In the genomic region with DNA sequence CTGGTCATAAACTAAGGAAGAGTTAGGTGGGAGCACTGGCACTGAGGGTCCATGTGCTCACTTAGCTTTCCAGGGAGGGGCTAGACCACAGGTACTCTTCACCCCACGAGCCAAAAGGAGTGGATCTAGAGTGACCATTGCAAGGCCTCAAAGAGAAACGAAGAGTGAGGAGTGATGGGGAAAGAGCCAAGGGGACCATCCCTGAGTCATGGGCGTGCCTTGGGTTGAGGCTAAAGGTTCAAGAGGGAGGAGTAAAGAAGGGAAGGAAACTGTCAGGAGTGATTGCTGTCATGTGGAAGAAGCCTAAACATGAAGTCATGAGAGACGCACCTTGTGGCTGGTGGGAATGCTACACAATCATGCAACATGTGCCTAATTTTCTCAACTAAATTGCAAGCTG, we compare ENCODE assay signal across 21 cellular contexts.
DNase-seq lines count a peak whose midpoint lies in the region; ATAC-seq and TF ChIP-seq lines count a peak whose summit lies in the region.
"Had no signal": no experiment of that assay in that cellular context is flagged by ENCODE, and none has a peak within 500 bp of the region (broad histone marks: within the 10 kb centered on the region; RNA-seq: fewer than 3 reads in every experiment).

No MANE protein-coding gene starts in this region.

- H3K4me1 Mint-ChIP-seq in mesothelial cell of epicardium = no peaks in the 10 kb centered on the region
- H3K4me1 Mint-ChIP-seq: CD4-positive, CD25-positive, alpha-beta regulatory T cell had no signal

- no peaks in the 10 kb centered on the region for H3K36me3 Mint-ChIP-seq in mesothelial cell of epicardium
- H3K36me3 Mint-ChIP-seq: CD4-positive, CD25-positive, alpha-beta regulatory T cell; CD8-positive, alpha-beta T cell had no signal

- TF ChIP-seq POLR2A in gastrocnemius medialis (IDR thresholded peaks at IDR 0.05) = no peak

- ATAC-seq in right cardiac atrium = no peak
- ATAC-seq in mucosa of descending colon = peak; percentile 54
- peak in 1 of 2 donors; percentile 11 for ATAC-seq in gastrocnemius medialis
- ATAC-seq: CD8-positive, alpha-beta T cell; GM12878 had no signal

- no peak overlapping the region for H3K27ac Mint-ChIP-seq in mesothelial cell of epicardium
- H3K27ac Mint-ChIP-seq: B cell; CD8-positive, alpha-beta T cell had no signal

- H3K27ac ChIP-seq in left ventricle myocardium inferior (replicated peaks) (peak overlapping the region; percentile 46), right cardiac atrium (ENCODE audit: low read length) (no peak overlapping the region), gastrocnemius medialis (peak overlapping the region in 3 of 4 donors; percentile 38 to 71 (median 54)), RWPE1 (no peak overlapping the region)
- H3K27ac ChIP-seq: 22Rv1, BLaER1, C4-2B, GM23248 had no signal

- peaks cover 41% of the 10 kb centered on the region for H3K27me3 Mint-ChIP-seq in mesothelial cell of epicardium (ENCODE audit: low read depth)

- no peak overlapping the region for H3K4me3 Mint-ChIP-seq in mesothelial cell of epicardium
- H3K4me3 Mint-ChIP-seq: B cell; CD4-positive, CD25-positive, alpha-beta regulatory T cell; CD8-positive, alpha-beta T cell had no signal

- CTCF ChIA-PET in RWPE1 (lab: Yijun Ruan, JAX) = no interaction called here

- POLR2A ChIA-PET in RWPE1 (lab: Yijun Ruan, JAX; ENCODE audit: low non-redundant PET) = interaction anchor here (0.6 kb wide), 1 partner anchor 11 kb away, joined by 5 read pairs; no protein-coding TSS in a partner anchor

- H3K4me3 ChIP-seq in left ventricle myocardium inferior = no peak overlapping the region
- H3K4me3 ChIP-seq in right cardiac atrium (ENCODE audit: low read length) = no peak overlapping the region
- no peak overlapping the region for H3K4me3 ChIP-seq in mucosa of descending colon
- peak overlapping the region in 1 of 4 donors; percentile 3 for H3K4me3 ChIP-seq in gastrocnemius medialis
- H3K4me3 ChIP-seq: BLaER1, GM12878, GM23248 had no signal

- intact Hi-C loops in left ventricle myocardium inferior (cut with micrococcal nuclease) = no loop called here
- intact Hi-C loops in right cardiac atrium (cut with DNase I) = no loop called here
- intact Hi-C loops in mucosa of descending colon (cut with DNase I, micrococcal nuclease) = no loop called here
- intact Hi-C loops in gastrocnemius medialis (cut with DNase I; ENCODE audit: low total_unique reads) = loop anchor here (2.0 kb wide), 1 partner anchor 13 kb away; no protein-coding TSS in a partner anchor

- TF ChIP-seq CTCF in left ventricle myocardium inferior (IDR thresholded peaks at IDR 0.05; ENCODE audit: borderline replicate concordance) (no peak), mucosa of descending colon (IDR thresholded peaks at IDR 0.05) (no peak), gastrocnemius medialis (IDR thresholded peaks at IDR 0.05 in 4 of 5, conservative IDR thresholded peaks at IDR 0.05 in 1 of 5) (no peak), mesothelial cell of epicardium (IDR thresholded peaks at IDR 0.05; ENCODE audit: unreplicated experiment) (no peak), RWPE1 (conservative IDR thresholded peaks at IDR 0.05; ENCODE audit: low read depth) (no peak)

- 88% methylated on average over 4 of the region's 4 CpGs for WGBS in right cardiac atrium

- H3K9me3 ChIP-seq in left ventricle myocardium inferior (replicated peaks) (no peaks in the 10 kb centered on the region), right cardiac atrium (ENCODE audit: control insufficient read depth, low read length) (no peaks in the 10 kb centered on the region), mucosa of descending colon (no peaks in the 10 kb centered on the region), gastrocnemius medialis (no peaks in the 10 kb centered on the region)
- H3K9me3 ChIP-seq: BLaER1, Caco-2 had no signal

- peaks cover 63% of the 10 kb centered on the region for H3K4me1 ChIP-seq in left ventricle myocardium inferior
- peaks cover 6% of the 10 kb centered on the region for H3K4me1 ChIP-seq in right cardiac atrium (ENCODE audit: control insufficient read depth, insufficient read depth, low read length)
- no peaks in the 10 kb centered on the region for H3K4me1 ChIP-seq in mucosa of descending colon (ENCODE audit: low read depth)
- H3K4me1 ChIP-seq in gastrocnemius medialis = peaks cover 44 to 50% of the 10 kb centered on the region in 2 donors
- H3K4me1 ChIP-seq: Caco-2 had no signal

- DNase-seq in left ventricle myocardium inferior (no peak), right cardiac atrium (no peak), mucosa of descending colon (no peak), gastrocnemius medialis (no peak), GM03348 (ENCODE audit: low spot score) (no peak), mesothelial cell of epicardium (ENCODE audit: low spot score in 2 of 2, unreplicated experiment in 2 of 2) (no peak), RWPE1 (ENCODE audit: low spot score) (no peak), hepatic stellate cell (ENCODE audit: low spot score) (no peak)
- DNase-seq: Caco-2; CD4-positive, CD25-positive, alpha-beta regulatory T cell; CD8-positive, alpha-beta T cell; DMS153; DND-41; GM23248; H7; HCEC 1CT had no signal

- H3K27me3 ChIP-seq in left ventricle myocardium inferior (ENCODE audit: low read depth) (no peaks in the 10 kb centered on the region), right cardiac atrium (ENCODE audit: control insufficient read depth, insufficient read depth) (no peaks in the 10 kb centered on the region), gastrocnemius medialis (no peaks in the 10 kb centered on the region)
- H3K27me3 ChIP-seq: BLaER1 had no signal

- no peaks in the 10 kb centered on the region for H3K9me3 Mint-ChIP-seq in mesothelial cell of epicardium
- H3K9me3 Mint-ChIP-seq: CD8-positive, alpha-beta T cell had no signal

- no peaks in the 10 kb centered on the region for H3K36me3 ChIP-seq in left ventricle myocardium inferior
- no peaks in the 10 kb centered on the region for H3K36me3 ChIP-seq in mucosa of descending colon (ENCODE audit: low read depth)
- H3K36me3 ChIP-seq in gastrocnemius medialis = no peaks in the 10 kb centered on the region
- H3K36me3 ChIP-seq: BLaER1 had no signal

- in situ Hi-C loops in gastrocnemius medialis (cut with MboI; ENCODE audit: low sequenced_read_pairs in 4 of 4) = no loop called here

Comparison
In these comparisons a context has a peak if more than half of its experiments do, and no peak if none do; other contexts are left out.
1. H3K27ac ChIP-seq: peak in left ventricle myocardium inferior (single experiment) and gastrocnemius medialis (3 of 4); none in right cardiac atrium (single experiment) and RWPE1 (single experiment).